Comparison of ENCODE assay signal across 33 cellular contexts in genomic region chr16:88864099-88864498, GRCh38.
"Had no signal": no experiment of that assay in that cellular context is flagged by ENCODE, and none has a peak within 500 bp of the region (broad histone marks: within the 10 kb centered on the region; RNA-seq: fewer than 3 reads in every experiment).

No MANE protein-coding gene starts in this region.

- H3K27ac Mint-ChIP-seq: activated CD4-positive, alpha-beta memory T cell treated with anti-CD3 and anti-CD28 coated beads for 36 hours; activated CD4-positive, alpha-beta T cell treated with anti-CD3 and anti-CD28 coated beads for 36 hours; activated CD4-positive, alpha-beta T cell treated with anti-CD3 and anti-CD28 coated beads, Interleukin-2, amount 10 ng/mL, durations not matched to agents 24 days and 14 days; activated CD8-positive, alpha-beta memory T cell treated with anti-CD3 and anti-CD28 coated beads, Interleukin-2, amount 10 ng/mL, durations not matched to agents 7 days and 5 days; activated CD8-positive, alpha-beta T cell treated with anti-CD3 and anti-CD28 coated beads, Interleukin-2, amount 10 ng/mL, durations not matched to agents 7 days and 5 days; activated naive CD4-positive, alpha-beta T cell treated with anti-CD3 and anti-CD28 coated beads for 36 hours; activated naive CD4-positive, alpha-beta T cell treated with anti-CD3 and anti-CD28 coated beads, Interleukin-2, amount 50 U/mL, for 24 hours; activated naive CD8-positive, alpha-beta T cell treated with anti-CD3 and anti-CD28 coated beads for 36 hours; activated naive CD8-positive, alpha-beta T cell treated with anti-CD3 and anti-CD28 coated beads, Interleukin-2, amount 50 U/mL, for 24 hours; activated T-helper 1 cell treated with anti-CD3 and anti-CD28 coated beads, Interleukin-12 subunit alpha, Interleukin-12 subunit beta, Interleukin-2, Interleukin-4 antibody, amounts not matched to agents 30 ng/mL and 10 ng/mL and 1 ng/mL, durations not matched to agents 14 hours and 24 hours and 36 hours; activated T-helper 2 cell treated with anti-CD3 and anti-CD28 coated beads, Interferon-gamma antibody, Interleukin-2, Interleukin-4, amounts not matched to agents 10 μg/mL and 5 μg/mL and 100 μg/mL, durations not matched to agents 14 hours and 24 hours and 36 hours; effector memory CD8-positive, alpha-beta T cell had no signal

- H3K4me1 Mint-ChIP-seq: activated CD4-positive, alpha-beta T cell treated with anti-CD3 and anti-CD28 coated beads, Interleukin-2, amount 10 ng/mL, durations not matched to agents 24 days and 14 days; activated CD8-positive, alpha-beta memory T cell treated with anti-CD3 and anti-CD28 coated beads, Interleukin-2, amount 10 ng/mL, durations not matched to agents 7 days and 5 days; activated naive CD4-positive, alpha-beta T cell treated with anti-CD3 and anti-CD28 coated beads, Interleukin-2, amount 50 U/mL, for 24 hours; activated naive CD8-positive, alpha-beta T cell treated with anti-CD3 and anti-CD28 coated beads for 36 hours; activated naive CD8-positive, alpha-beta T cell treated with anti-CD3 and anti-CD28 coated beads, Interleukin-2, amount 50 U/mL, for 24 hours had no signal

- H3K4me3 Mint-ChIP-seq: activated CD4-positive, alpha-beta memory T cell treated with anti-CD3 and anti-CD28 coated beads for 36 hours; activated CD4-positive, alpha-beta T cell treated with anti-CD3 and anti-CD28 coated beads for 36 hours; activated CD4-positive, alpha-beta T cell treated with anti-CD3 and anti-CD28 coated beads, Interleukin-2, amount 10 ng/mL, durations not matched to agents 24 days and 14 days; activated CD8-positive, alpha-beta memory T cell treated with anti-CD3 and anti-CD28 coated beads, Interleukin-2, amount 10 ng/mL, durations not matched to agents 7 days and 5 days; activated CD8-positive, alpha-beta T cell treated with anti-CD3 and anti-CD28 coated beads, Interleukin-2, amount 10 ng/mL, durations not matched to agents 7 days and 5 days; activated naive CD4-positive, alpha-beta T cell treated with anti-CD3 and anti-CD28 coated beads for 36 hours; activated naive CD4-positive, alpha-beta T cell treated with anti-CD3 and anti-CD28 coated beads, Interleukin-2, amount 50 U/mL, for 24 hours; activated naive CD8-positive, alpha-beta T cell treated with anti-CD3 and anti-CD28 coated beads for 36 hours; activated naive CD8-positive, alpha-beta T cell treated with anti-CD3 and anti-CD28 coated beads, Interleukin-2, amount 50 U/mL, for 24 hours; activated T-helper 1 cell treated with anti-CD3 and anti-CD28 coated beads, Interleukin-12 subunit alpha, Interleukin-12 subunit beta, Interleukin-2, Interleukin-4 antibody, amounts not matched to agents 30 ng/mL and 10 ng/mL and 1 ng/mL, durations not matched to agents 14 hours and 24 hours and 36 hours; effector memory CD8-positive, alpha-beta T cell had no signal

- H3K36me3 Mint-ChIP-seq: activated CD8-positive, alpha-beta memory T cell treated with anti-CD3 and anti-CD28 coated beads, Interleukin-2, amount 10 ng/mL, durations not matched to agents 7 days and 5 days; activated naive CD8-positive, alpha-beta T cell treated with anti-CD3 and anti-CD28 coated beads for 36 hours had no signal

- DNase-seq: activated CD4-positive, alpha-beta memory T cell treated with anti-CD3 and anti-CD28 coated beads for 36 hours; activated CD4-positive, alpha-beta T cell treated with anti-CD3 and anti-CD28 coated beads for 36 hours; activated CD4-positive, alpha-beta T cell treated with anti-CD3 and anti-CD28 coated beads, Interleukin-2, amount 10 ng/mL, durations not matched to agents 24 days and 14 days; activated CD4-positive, CD25-positive, alpha-beta regulatory T cell; activated CD4-positive, CD25-positive, alpha-beta regulatory T cell treated with anti-CD3 and anti-CD28 coated beads, Interleukin-2, amount 50 U/mL, for 72 hours; activated CD8-positive, alpha-beta memory T cell treated with anti-CD3 and anti-CD28 coated beads, Interleukin-2, amount 10 ng/mL, durations not matched to agents 7 days and 5 days; activated CD8-positive, alpha-beta memory T cell treated with anti-CD3 and anti-CD28 coated beads, Interleukin-2, amount 50 U/mL, for 4 hours; activated CD8-positive, alpha-beta T cell treated with anti-CD3 and anti-CD28 coated beads, Interleukin-2, amount 10 ng/mL, durations not matched to agents 7 days and 5 days; activated effector memory CD4-positive, alpha-beta T cell treated with anti-CD3 and anti-CD28 coated beads, Interleukin-2, amount 50 U/mL, for 16 hours; activated naive CD4-positive, alpha-beta T cell treated with anti-CD3 and anti-CD28 coated beads for 36 hours; activated naive CD8-positive, alpha-beta T cell treated with anti-CD3 and anti-CD28 coated beads for 36 hours; activated naive CD8-positive, alpha-beta T cell treated with anti-CD3 and anti-CD28 coated beads, Interleukin-2, amount 50 U/mL, for 24 hours; activated T-cell treated with anti-CD3 and anti-CD28 coated beads, Interleukin-2, amount 50 U/mL, for 1 hour; activated T-cell treated with anti-CD3 and anti-CD28 coated beads, Interleukin-2, amount 50 U/mL, for 48 hours; adrenal gland; amygdala; aorta; body of pancreas; caudate nucleus; cortex of kidney; dermis blood vessel endothelial cell; effector CD4-positive, alpha-beta T cell; effector memory CD8-positive, alpha-beta T cell; erythroblast; foreskin keratinocyte; gastrocnemius medialis; glutamatergic neuron; heart left ventricle; T-helper 2 cell had no signal

- H3K27me3 ChIP-seq: adrenal gland, body of pancreas, gastrocnemius medialis, heart left ventricle had no signal

- ATAC-seq: activated CD4-positive, alpha-beta T cell treated with anti-CD3 and anti-CD28 coated beads for 36 hours; activated CD8-positive, alpha-beta T cell treated with anti-CD3 and anti-CD28 coated beads, Interleukin-2, amount 10 ng/mL, durations not matched to agents 7 days and 5 days; activated naive CD8-positive, alpha-beta T cell treated with anti-CD3 and anti-CD28 coated beads, Interleukin-2, amount 50 U/mL, for 24 hours; effector memory CD8-positive, alpha-beta T cell; foreskin keratinocyte; gastrocnemius medialis; heart left ventricle had no signal

- H3K4me3 ChIP-seq: adrenal gland, body of pancreas, esophagus muscularis mucosa, gastrocnemius medialis, heart left ventricle had no signal

- H3K9me3 ChIP-seq: adrenal gland, body of pancreas, esophagus muscularis mucosa, gastrocnemius medialis, heart left ventricle had no signal

- H3K9me3 Mint-ChIP-seq: activated CD4-positive, alpha-beta memory T cell treated with anti-CD3 and anti-CD28 coated beads for 36 hours; activated CD4-positive, alpha-beta T cell treated with anti-CD3 and anti-CD28 coated beads, Interleukin-2, amount 10 ng/mL, durations not matched to agents 24 days and 14 days; activated naive CD4-positive, alpha-beta T cell treated with anti-CD3 and anti-CD28 coated beads for 36 hours; activated naive CD4-positive, alpha-beta T cell treated with anti-CD3 and anti-CD28 coated beads, Interleukin-2, amount 50 U/mL, for 24 hours; activated naive CD8-positive, alpha-beta T cell treated with anti-CD3 and anti-CD28 coated beads for 36 hours; activated naive CD8-positive, alpha-beta T cell treated with anti-CD3 and anti-CD28 coated beads, Interleukin-2, amount 50 U/mL, for 24 hours; activated T-helper 1 cell treated with anti-CD3 and anti-CD28 coated beads, Interleukin-12 subunit alpha, Interleukin-12 subunit beta, Interleukin-2, Interleukin-4 antibody, amounts not matched to agents 30 ng/mL and 10 ng/mL and 1 ng/mL, durations not matched to agents 14 hours and 24 hours and 36 hours; activated T-helper 2 cell treated with anti-CD3 and anti-CD28 coated beads, Interferon-gamma antibody, Interleukin-2, Interleukin-4, amounts not matched to agents 10 μg/mL and 5 μg/mL and 100 μg/mL, durations not matched to agents 14 hours and 24 hours and 36 hours; effector memory CD8-positive, alpha-beta T cell had no signal

- H3K27me3 Mint-ChIP-seq: activated CD4-positive, alpha-beta memory T cell treated with anti-CD3 and anti-CD28 coated beads for 36 hours; activated CD4-positive, alpha-beta T cell treated with anti-CD3 and anti-CD28 coated beads for 36 hours; activated CD4-positive, alpha-beta T cell treated with anti-CD3 and anti-CD28 coated beads, Interleukin-2, amount 10 ng/mL, durations not matched to agents 24 days and 14 days; activated CD8-positive, alpha-beta memory T cell treated with anti-CD3 and anti-CD28 coated beads, Interleukin-2, amount 10 ng/mL, durations not matched to agents 7 days and 5 days; activated naive CD4-positive, alpha-beta T cell treated with anti-CD3 and anti-CD28 coated beads, Interleukin-2, amount 50 U/mL, for 24 hours; activated naive CD8-positive, alpha-beta T cell treated with anti-CD3 and anti-CD28 coated beads for 36 hours; activated naive CD8-positive, alpha-beta T cell treated with anti-CD3 and anti-CD28 coated beads, Interleukin-2, amount 50 U/mL, for 24 hours had no signal

- H3K27ac ChIP-seq: adrenal gland, body of pancreas, esophagus muscularis mucosa, foreskin keratinocyte, gastrocnemius medialis, heart left ventricle had no signal

- H3K4me1 ChIP-seq: body of pancreas, foreskin keratinocyte, gastrocnemius medialis had no signal
